21 cellular contexts compared by ENCODE assay signal in genomic region chr5:128329542-128329941, GRCh38.
"Had no signal": no experiment of that assay in that cellular context is flagged by ENCODE, and none has a peak within 500 bp of the region (broad histone marks: within the 10 kb centered on the region; RNA-seq: fewer than 3 reads in every experiment).

No MANE protein-coding gene starts in this region.

- H3K4me2 ChIP-seq: SK-N-SH had no signal

- H3K27ac ChIP-seq: RWPE1 had no signal

- ATAC-seq: Panc1, PC-3, T-cell had no signal

- H3K9me3 ChIP-seq: SK-N-SH had no signal

- DNase-seq: KBM-7, MV-4-11, NCI-H1048, NCI-H1105, NCI-H1417, NCI-H1436 treated with DMSO at 0.1 percent for 48 hours, NCI-H1694 treated with DMSO at 0.1 percent for 48 hours, NCI-H1930, NCI-H2081, NCI-H2107, NCI-H2227 treated with DMSO at 0.1 percent for 48 hours, NCI-H524, NCI-H526 treated with DMSO at 0.1 percent for 48 hours, NCI-H774, PC-3, SHP77, SK-N-SH, SW 1271, T-cell had no signal
